Comparison of ENCODE assay signal across 1 cellular context in genomic region chr6:12249516-12250394, GRCh38.
TF ChIP-seq lines count a peak whose summit lies in the region.

No MANE protein-coding gene starts in this region.

TF ChIP-seq in SK-N-SH, 30 proteins besides CTCF, POLR2A, EP300 and RAD21 (continued from another document):
- TF ChIP-seq PBX3 (IDR thresholded peaks at IDR 0.05) = peak; percentile 38; the same call in 1 of the 2 replicates
